Comparison of ENCODE assay signal across 25 cellular contexts in the genomic region with DNA sequence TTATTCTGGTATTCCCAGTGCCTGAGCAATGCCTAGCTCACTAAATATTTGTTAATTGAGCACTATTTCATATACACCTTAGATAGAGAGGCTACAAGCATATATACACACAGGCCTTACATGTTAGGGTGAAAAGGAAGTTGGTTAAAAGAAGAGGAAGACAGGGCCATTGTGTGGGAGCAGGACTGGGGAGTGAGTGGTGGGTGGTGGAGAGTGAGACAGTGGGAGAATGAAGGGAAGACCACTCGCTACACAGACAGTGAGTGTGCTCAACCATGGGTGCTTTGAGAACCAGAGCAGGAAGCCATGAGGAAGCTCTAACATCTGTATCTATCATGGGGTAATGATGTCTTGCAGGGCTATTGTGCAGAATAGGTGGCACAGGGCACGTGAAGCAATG. TPM values are rescaled to one million over a fixed set of nuclear protein-coding genes. Genes with fewer than 3 reads are reported as not detected.
DNase-seq lines count a peak whose midpoint lies in the region; ATAC-seq and TF ChIP-seq lines count a peak whose summit lies in the region.
"Had no signal": no experiment of that assay in that cellular context is flagged by ENCODE, and none has a peak within 500 bp of the region (broad histone marks: within the 10 kb centered on the region; RNA-seq: fewer than 3 reads in every experiment).

No MANE protein-coding gene starts in this region.

- POLR2A ChIA-PET in activated CD8-positive, alpha-beta T cell treated with anti-CD3 and anti-CD28 coated beads, Interleukin-2, amount 10 ng/mL, durations not matched to agents 7 days and 5 days (lab: Charles Lee), result interaction anchor here (0.9 kb wide), 1 partner anchor 122 kb away, joined by 3 read pairs; no protein-coding TSS in a partner anchor
- POLR2A ChIA-PET in activated CD8-positive, alpha-beta T cell treated with anti-CD3 and anti-CD28 coated beads for 36 hours (lab: Charles Lee), result no interaction called here
- POLR2A ChIA-PET in CD4-positive, alpha-beta T cell (lab: Charles Lee), result interaction anchor here (0.7 to 6.1 kb wide), 14 partner anchors 20 to 635 kb away, joined by 3 to 114 read pairs (median 6); no protein-coding TSS in a partner anchor

- H3K27me3 ChIP-seq in CD4-positive, alpha-beta T cell (ENCODE audit: control insufficient read depth, insufficient read depth, low read length), result no peaks in the 10 kb centered on the region

- H3K36me3 Mint-ChIP-seq in activated CD8-positive, alpha-beta T cell treated with anti-CD3 and anti-CD28 coated beads, Interleukin-2, amount 10 ng/mL, durations not matched to agents 7 days and 5 days (ENCODE audit: low read depth), result no peaks in the 10 kb centered on the region
- H3K36me3 Mint-ChIP-seq in activated CD8-positive, alpha-beta T cell treated with anti-CD3 and anti-CD28 coated beads for 36 hours (ENCODE audit: low read depth), result no peaks in the 10 kb centered on the region
- peaks cover 18% of the 10 kb centered on the region for H3K36me3 Mint-ChIP-seq in CD4-positive, alpha-beta T cell (ENCODE audit: low read depth)
- peaks cover 0 to 7% (median 0%) of the 10 kb centered on the region in 3 donors for H3K36me3 Mint-ChIP-seq in immature natural killer cell
- H3K36me3 Mint-ChIP-seq: IgD-negative memory B cell had no signal

- H3K4me1 Mint-ChIP-seq in activated CD8-positive, alpha-beta T cell treated with anti-CD3 and anti-CD28 coated beads, Interleukin-2, amount 10 ng/mL, durations not matched to agents 7 days and 5 days (ENCODE audit: low read depth), result peaks cover 36% of the 10 kb centered on the region
- H3K4me1 Mint-ChIP-seq in activated CD8-positive, alpha-beta T cell treated with anti-CD3 and anti-CD28 coated beads for 36 hours (ENCODE audit: low read depth), result peaks cover 37% of the 10 kb centered on the region
- H3K4me1 Mint-ChIP-seq in CD4-positive, alpha-beta T cell (ENCODE audit: low read depth), result peaks cover 71% of the 10 kb centered on the region
- H3K4me1 Mint-ChIP-seq in immature natural killer cell, result peaks cover 37 to 53% of the 10 kb centered on the region in 2 donors
- H3K4me1 Mint-ChIP-seq: IgD-negative memory B cell had no signal

- no peak for ATAC-seq in activated CD8-positive, alpha-beta T cell treated with anti-CD3 and anti-CD28 coated beads, Interleukin-2, amount 10 ng/mL, durations not matched to agents 7 days and 5 days
- no peak for ATAC-seq in activated CD8-positive, alpha-beta T cell treated with anti-CD3 and anti-CD28 coated beads for 36 hours
- ATAC-seq in CD4-positive, alpha-beta T cell (ENCODE audit: poor library complexity), result no peak
- no peak for ATAC-seq in GM19023 (IDR thresholded peaks at IDR 0.05; ENCODE audit: unreplicated experiment)
- ATAC-seq: GM23338, HCT116 had no signal

- intact Hi-C loops in activated CD8-positive, alpha-beta T cell treated with anti-CD3 and anti-CD28 coated beads for 36 hours (cut with micrococcal nuclease), result no loop called here
- intact Hi-C loops in CD4-positive, alpha-beta T cell (cut with DNase I, micrococcal nuclease), result no loop called here

- CTCF ChIA-PET in activated CD8-positive, alpha-beta T cell treated with anti-CD3 and anti-CD28 coated beads, Interleukin-2, amount 10 ng/mL, durations not matched to agents 7 days and 5 days (lab: Charles Lee), result interaction anchor here (0.7 to 20.3 kb wide), 17 partner anchors 11 to 395 kb away, joined by 3 to 736 read pairs (median 6); partner anchors contain the start of genes KRT1 and KRT74
- CTCF ChIA-PET in activated CD8-positive, alpha-beta T cell treated with anti-CD3 and anti-CD28 coated beads for 36 hours (lab: Charles Lee), result interaction anchor here (0.9 to 17.8 kb wide), 8 partner anchors 8 to 300 kb away, joined by 3 to 325 read pairs (median 4); partner anchors contain the start of gene KRT1
- CTCF ChIA-PET in CD4-positive, alpha-beta T cell (lab: Charles Lee), result interaction anchor here (1.3 to 4.2 kb wide), 6 partner anchors 10 to 396 kb away, joined by 4 to 41 read pairs (median 8); no protein-coding TSS in a partner anchor

- no peak overlapping the region for H3K4me3 Mint-ChIP-seq in activated CD8-positive, alpha-beta T cell treated with anti-CD3 and anti-CD28 coated beads, Interleukin-2, amount 10 ng/mL, durations not matched to agents 7 days and 5 days
- H3K4me3 Mint-ChIP-seq in activated CD8-positive, alpha-beta T cell treated with anti-CD3 and anti-CD28 coated beads for 36 hours, result no peak overlapping the region
- H3K4me3 Mint-ChIP-seq in CD4-positive, alpha-beta T cell, result no peak overlapping the region
- no peak overlapping the region for H3K4me3 Mint-ChIP-seq in immature natural killer cell
- H3K4me3 Mint-ChIP-seq: GM23338, IgD-negative memory B cell had no signal

- H3K27me3 Mint-ChIP-seq in activated CD8-positive, alpha-beta T cell treated with anti-CD3 and anti-CD28 coated beads, Interleukin-2, amount 10 ng/mL, durations not matched to agents 7 days and 5 days (ENCODE audit: low read depth), result peaks cover 2% of the 10 kb centered on the region
- no peaks in the 10 kb centered on the region for H3K27me3 Mint-ChIP-seq in activated CD8-positive, alpha-beta T cell treated with anti-CD3 and anti-CD28 coated beads for 36 hours
- H3K27me3 Mint-ChIP-seq in CD4-positive, alpha-beta T cell, result no peaks in the 10 kb centered on the region
- H3K27me3 Mint-ChIP-seq in immature natural killer cell (ENCODE audit: low read depth in 3 of 3), result peaks cover 0 to 9% (median 3%) of the 10 kb centered on the region in 3 donors

- DNase-seq in activated CD8-positive, alpha-beta T cell treated with anti-CD3 and anti-CD28 coated beads, Interleukin-2, amount 10 ng/mL, durations not matched to agents 7 days and 5 days, result no peak
- DNase-seq in activated CD8-positive, alpha-beta T cell treated with anti-CD3 and anti-CD28 coated beads for 36 hours, result no peak
- DNase-seq in CD4-positive, alpha-beta T cell, result no peak
- DNase-seq in KBM-7 (peak; percentile 56), immature natural killer cell (no peak), 8988T (no peak), HK-2 (ENCODE audit: unreplicated experiment) (no peak)
- DNase-seq: C1 segment of cervical spinal cord, DMS153, GF-D8, Kasumi-1, MM.1S, NCI-H1105 treated with DMSO at 0.1 percent for 48 hours, NCI-H1694 treated with DMSO at 0.1 percent for 48 hours, NCI-H774, SHP77 treated with DMSO at 0.1 percent for 48 hours, SK-N-SH had no signal

- TF ChIP-seq CTCF in activated CD8-positive, alpha-beta T cell treated with anti-CD3 and anti-CD28 coated beads for 36 hours (IDR thresholded peaks at IDR 0.05), result no peak
- no peak for TF ChIP-seq CTCF in CD4-positive, alpha-beta T cell (IDR thresholded peaks at IDR 0.05)

- in situ Hi-C loops in KBM-7 (cut with MboI; ENCODE audit: low pct_unique_long_range_greater_than_20kb, low sequenced_read_pairs), result loop anchor here (10.0 kb wide), 1 partner anchor 290 kb away; no protein-coding TSS in a partner anchor

- H3K27ac ChIP-seq in CD4-positive, alpha-beta T cell (ENCODE audit: low read depth, low read length), result no peak overlapping the region

- H3K27ac Mint-ChIP-seq in activated CD8-positive, alpha-beta T cell treated with anti-CD3 and anti-CD28 coated beads, Interleukin-2, amount 10 ng/mL, durations not matched to agents 7 days and 5 days, result peak overlapping the region; percentile 50
- H3K27ac Mint-ChIP-seq in activated CD8-positive, alpha-beta T cell treated with anti-CD3 and anti-CD28 coated beads for 36 hours, result no peak overlapping the region
- H3K27ac Mint-ChIP-seq in CD4-positive, alpha-beta T cell, result peak overlapping the region; percentile 90
- H3K27ac Mint-ChIP-seq in immature natural killer cell, result peak overlapping the region; percentile 66 to 98 (median 88)
- H3K27ac Mint-ChIP-seq: GM23338, IgD-negative memory B cell had no signal

- H3K9me3 ChIP-seq in CD4-positive, alpha-beta T cell (ENCODE audit: control insufficient read depth, low read length), result no peaks in the 10 kb centered on the region
- H3K9me3 ChIP-seq: SK-N-SH had no signal

- no peaks in the 10 kb centered on the region for H3K9me3 Mint-ChIP-seq in activated CD8-positive, alpha-beta T cell treated with anti-CD3 and anti-CD28 coated beads, Interleukin-2, amount 10 ng/mL, durations not matched to agents 7 days and 5 days (ENCODE audit: insufficient read depth)
- H3K9me3 Mint-ChIP-seq in activated CD8-positive, alpha-beta T cell treated with anti-CD3 and anti-CD28 coated beads for 36 hours, result no peaks in the 10 kb centered on the region
- no peaks in the 10 kb centered on the region for H3K9me3 Mint-ChIP-seq in CD4-positive, alpha-beta T cell
- H3K9me3 Mint-ChIP-seq in immature natural killer cell, result no peaks in the 10 kb centered on the region

RNA-seq across cellular contexts. Expression of gene KRT74, which starts 11.4 kb away (rescaled TPM):
- total RNA-seq in activated CD8-positive, alpha-beta T cell treated with anti-CD3 and anti-CD28 coated beads, Interleukin-2, amount 10 ng/mL, durations not matched to agents 7 days and 5 days, result not detected
- not detected for total RNA-seq in activated CD8-positive, alpha-beta T cell treated with anti-CD3 and anti-CD28 coated beads for 36 hours
- total RNA-seq in CD4-positive, alpha-beta T cell, result under 1 TPM; 0.30 to 0.34 TPM
- polyA plus RNA-seq in immature natural killer cell, result not detected
- total RNA-seq: Daoy, GM23338, NCI-H460, OCI-LY7, RPMI7951 had no signal
- polyA plus RNA-seq: GM23338, IgD-negative memory B cell, SK-N-SH had no signal

RNA-seq across cellular contexts. Expression of gene KRT72, which starts 16.3 kb away (rescaled TPM):
- under 1 TPM; 0.40 to 0.44 TPM for total RNA-seq in activated CD8-positive, alpha-beta T cell treated with anti-CD3 and anti-CD28 coated beads, Interleukin-2, amount 10 ng/mL, durations not matched to agents 7 days and 5 days
- under 1 TPM; 0.16 to 0.32 TPM for total RNA-seq in activated CD8-positive, alpha-beta T cell treated with anti-CD3 and anti-CD28 coated beads for 36 hours
- 10 to 100 TPM; 82.2 to 83.4 TPM for total RNA-seq in CD4-positive, alpha-beta T cell
- under 1 TPM in 2 of 3 donors, not detected in 1; 0.34 to 0.93 TPM for polyA plus RNA-seq in immature natural killer cell
- total RNA-seq: Daoy, GM23338, NCI-H460, OCI-LY7, RPMI7951 had no signal
- polyA plus RNA-seq: GM23338, IgD-negative memory B cell, SK-N-SH had no signal

RNA-seq across cellular contexts. Expression of gene KRT71, which starts 32.1 kb away (rescaled TPM):
- not detected for total RNA-seq in activated CD8-positive, alpha-beta T cell treated with anti-CD3 and anti-CD28 coated beads, Interleukin-2, amount 10 ng/mL, durations not matched to agents 7 days and 5 days
- total RNA-seq in activated CD8-positive, alpha-beta T cell treated with anti-CD3 and anti-CD28 coated beads for 36 hours, result not detected
- total RNA-seq in CD4-positive, alpha-beta T cell, result not detected
- not detected for polyA plus RNA-seq in immature natural killer cell
- total RNA-seq: Daoy, GM23338, NCI-H460, OCI-LY7, RPMI7951 had no signal
- polyA plus RNA-seq: GM23338, IgD-negative memory B cell, SK-N-SH had no signal

RNA-seq across cellular contexts. Expression of gene KRT73, which starts 33.4 kb away (rescaled TPM):
- total RNA-seq in activated CD8-positive, alpha-beta T cell treated with anti-CD3 and anti-CD28 coated beads, Interleukin-2, amount 10 ng/mL, durations not matched to agents 7 days and 5 days, result under 1 TPM; 0.45 to 0.91 TPM
- under 1 TPM in 1 of 2 experiments, not detected in 1; 0.20 TPM for total RNA-seq in activated CD8-positive, alpha-beta T cell treated with anti-CD3 and anti-CD28 coated beads for 36 hours
- total RNA-seq in CD4-positive, alpha-beta T cell, result 10 to 100 TPM; 67.2 to 69.7 TPM
- 1 to 10 TPM in 1 of 3 donors, under 1 TPM in 1, not detected in 1; 0.82 to 3.3 TPM for polyA plus RNA-seq in immature natural killer cell
- total RNA-seq: Daoy, GM23338, NCI-H460, OCI-LY7, RPMI7951 had no signal
- polyA plus RNA-seq: GM23338, IgD-negative memory B cell, SK-N-SH had no signal

Comparison
In these comparisons a context has a peak if more than half of its experiments do, and no peak if none do; other contexts are left out.
1. RNA of gene KRT72, which starts 16.3 kb away (total RNA-seq): 82.2 to 83.4 TPM in CD4-positive, alpha-beta T cell; 0.40 to 0.44 TPM in activated CD8-positive, alpha-beta T cell treated with anti-CD3 and anti-CD28 coated beads, Interleukin-2, amount 10 ng/mL, durations not matched to agents 7 days and 5 days and 0.16 to 0.32 TPM in activated CD8-positive, alpha-beta T cell treated with anti-CD3 and anti-CD28 coated beads for 36 hours; every median in the first group is over 10 times any median in the second.